2 cellular contexts compared by ENCODE assay signal in the genomic region with DNA sequence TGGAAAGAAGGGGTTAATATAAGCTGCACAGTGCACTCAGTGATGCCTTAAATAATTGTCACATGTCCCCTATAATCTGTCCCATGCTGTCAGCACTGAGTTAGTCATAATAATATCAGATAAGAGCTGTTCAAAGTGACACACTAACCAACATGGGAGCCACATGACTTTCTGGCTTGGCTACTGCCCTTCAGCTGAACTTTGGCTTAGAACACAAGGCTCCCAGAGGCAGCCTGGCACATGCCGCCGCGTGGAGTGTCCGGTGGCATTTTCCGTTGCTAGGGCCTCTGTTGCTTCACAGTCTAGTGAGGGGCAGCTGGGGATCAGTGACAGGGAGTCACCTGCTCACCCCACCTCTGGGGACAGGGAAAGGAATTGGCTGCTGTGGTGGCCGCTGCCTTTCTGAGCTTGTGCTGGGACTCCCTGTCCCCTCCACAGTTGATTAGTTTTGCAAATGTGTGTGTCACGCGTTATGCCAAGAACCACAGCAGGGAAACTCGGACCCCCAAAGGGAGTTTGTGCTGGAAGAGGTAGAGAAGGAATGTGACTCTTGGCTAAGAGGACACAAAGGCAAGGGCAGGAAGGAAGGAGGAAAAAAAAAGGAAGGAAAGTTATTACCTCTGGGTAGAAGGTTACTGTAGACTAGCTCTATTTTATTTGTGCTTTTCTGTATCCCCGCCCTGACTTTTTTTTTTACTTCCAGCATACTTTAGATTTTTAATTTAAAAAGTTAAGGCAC.
TF ChIP-seq lines count a peak whose summit lies in the region.

No MANE protein-coding gene starts in this region.

TF ChIP-seq in IMR-90, 13 proteins besides CTCF, POLR2A, EP300 and RAD21:
- no peak for TF ChIP-seq MXI1 (IDR thresholded peaks at IDR 0.05; ENCODE audit: borderline replicate concordance, low read depth, low read length)
- no peak for TF ChIP-seq SMC3 (IDR thresholded peaks at IDR 0.05; ENCODE audit: low read depth, low read length)
- TF ChIP-seq CEBPB (IDR thresholded peaks at IDR 0.05; ENCODE audit: low read depth, low read length): no peak
- no peak for TF ChIP-seq RFX5 (IDR thresholded peaks at IDR 0.05; ENCODE audit: low read depth, low read length)
- TF ChIP-seq CHD1 (IDR thresholded peaks at IDR 0.05; ENCODE audit: low read depth, low read length): no peak

TF ChIP-seq in HepG2, 621 proteins besides CTCF, POLR2A, EP300 and RAD21 (continues in another document):
- no peak for TF ChIP-seq HOXA9 (CRISPR knock-in tag; IDR thresholded peaks at IDR 0.05; ENCODE audit: borderline replicate concordance)
- TF ChIP-seq HDAC6 (IDR thresholded peaks at IDR 0.05; ENCODE audit: low read depth, low read length): no peak
- no peak for TF ChIP-seq KLF16 (CRISPR knock-in tag; IDR thresholded peaks at IDR 0.05)
- TF ChIP-seq, protein P1, sequence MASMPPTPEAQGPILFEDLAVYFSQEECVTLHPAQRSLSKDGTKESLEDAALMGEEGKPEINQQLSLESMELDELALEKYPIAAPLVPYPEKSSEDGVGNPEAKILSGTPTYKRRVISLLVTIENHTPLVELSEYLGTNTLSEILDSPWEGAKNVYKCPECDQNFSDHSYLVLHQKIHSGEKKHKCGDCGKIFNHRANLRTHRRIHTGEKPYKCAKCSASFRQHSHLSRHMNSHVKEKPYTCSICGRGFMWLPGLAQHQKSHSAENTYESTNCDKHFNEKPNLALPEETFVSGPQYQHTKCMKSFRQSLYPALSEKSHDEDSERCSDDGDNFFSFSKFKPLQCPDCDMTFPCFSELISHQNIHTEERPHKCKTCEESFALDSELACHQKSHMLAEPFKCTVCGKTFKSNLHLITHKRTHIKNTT (CRISPR knock-in tag; IDR thresholded peaks at IDR 0.05): no peak
- no peak for TF ChIP-seq SMARCE1 (IDR thresholded peaks at IDR 0.05; ENCODE audit: borderline replicate concordance)
- no peak for TF ChIP-seq ZNF670 (CRISPR knock-in tag; IDR thresholded peaks at IDR 0.05; ENCODE audit: borderline replicate concordance)
- TF ChIP-seq REXO4 (CRISPR knock-in tag; IDR thresholded peaks at IDR 0.05; ENCODE audit: borderline replicate concordance): no peak
- 0 out of 2 replicates have a peak, but pooled peaks have one; percentile 50 for TF ChIP-seq PPARG (CRISPR knock-in tag; conservative IDR thresholded peaks at IDR 0.05)
- TF ChIP-seq, protein P2, sequence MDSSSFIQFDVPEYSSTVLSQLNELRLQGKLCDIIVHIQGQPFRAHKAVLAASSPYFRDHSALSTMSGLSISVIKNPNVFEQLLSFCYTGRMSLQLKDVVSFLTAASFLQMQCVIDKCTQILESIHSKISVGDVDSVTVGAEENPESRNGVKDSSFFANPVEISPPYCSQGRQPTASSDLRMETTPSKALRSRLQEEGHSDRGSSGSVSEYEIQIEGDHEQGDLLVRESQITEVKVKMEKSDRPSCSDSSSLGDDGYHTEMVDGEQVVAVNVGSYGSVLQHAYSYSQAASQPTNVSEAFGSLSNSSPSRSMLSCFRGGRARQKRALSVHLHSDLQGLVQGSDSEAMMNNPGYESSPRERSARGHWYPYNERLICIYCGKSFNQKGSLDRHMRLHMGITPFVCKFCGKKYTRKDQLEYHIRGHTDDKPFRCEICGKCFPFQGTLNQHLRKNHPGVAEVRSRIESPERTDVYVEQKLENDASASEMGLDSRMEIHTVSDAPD (CRISPR knock-in tag; IDR thresholded peaks at IDR 0.05): no peak
- no peak for TF ChIP-seq ZNF883 (CRISPR knock-in tag; IDR thresholded peaks at IDR 0.05; ENCODE audit: not compliant biosample characterization)
- TF ChIP-seq ZFP82 (CRISPR knock-in tag; IDR thresholded peaks at IDR 0.05; ENCODE audit: borderline replicate concordance): no peak
- TF ChIP-seq, protein P3, sequence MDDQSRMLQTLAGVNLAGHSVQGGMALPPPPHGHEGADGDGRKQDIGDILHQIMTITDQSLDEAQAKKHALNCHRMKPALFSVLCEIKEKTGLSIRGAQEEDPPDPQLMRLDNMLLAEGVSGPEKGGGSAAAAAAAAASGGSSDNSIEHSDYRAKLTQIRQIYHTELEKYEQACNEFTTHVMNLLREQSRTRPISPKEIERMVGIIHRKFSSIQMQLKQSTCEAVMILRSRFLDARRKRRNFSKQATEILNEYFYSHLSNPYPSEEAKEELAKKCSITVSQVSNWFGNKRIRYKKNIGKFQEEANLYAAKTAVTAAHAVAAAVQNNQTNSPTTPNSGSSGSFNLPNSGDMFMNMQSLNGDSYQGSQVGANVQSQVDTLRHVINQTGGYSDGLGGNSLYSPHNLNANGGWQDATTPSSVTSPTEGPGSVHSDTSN (CRISPR knock-in tag; IDR thresholded peaks at IDR 0.05; ENCODE audit: borderline replicate concordance): no peak
- TF ChIP-seq KDM1A (CRISPR knock-in tag; IDR thresholded peaks at IDR 0.05): no peak
- no peak for TF ChIP-seq ZSCAN31 (CRISPR knock-in tag; IDR thresholded peaks at IDR 0.05; ENCODE audit: low read depth)
- 0 out of 2 replicates have a peak, but pooled peaks have one; percentile 33 for TF ChIP-seq ZNF543 (CRISPR knock-in tag; IDR thresholded peaks at IDR 0.05)
- TF ChIP-seq PHF8 (CRISPR knock-in tag; IDR thresholded peaks at IDR 0.05): no peak
- no peak for TF ChIP-seq ZNF335 (CRISPR knock-in tag; IDR thresholded peaks at IDR 0.05)
- no peak for TF ChIP-seq ZBTB38 (CRISPR knock-in tag; IDR thresholded peaks at IDR 0.05)
- TF ChIP-seq, protein P4, sequence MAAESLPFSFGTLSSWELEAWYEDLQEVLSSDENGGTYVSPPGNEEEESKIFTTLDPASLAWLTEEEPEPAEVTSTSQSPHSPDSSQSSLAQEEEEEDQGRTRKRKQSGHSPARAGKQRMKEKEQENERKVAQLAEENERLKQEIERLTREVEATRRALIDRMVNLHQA (CRISPR knock-in tag; IDR thresholded peaks at IDR 0.05): no peak
- TF ChIP-seq TGIF2 (CRISPR knock-in tag; IDR thresholded peaks at IDR 0.05): no peak
- TF ChIP-seq, protein P5, sequence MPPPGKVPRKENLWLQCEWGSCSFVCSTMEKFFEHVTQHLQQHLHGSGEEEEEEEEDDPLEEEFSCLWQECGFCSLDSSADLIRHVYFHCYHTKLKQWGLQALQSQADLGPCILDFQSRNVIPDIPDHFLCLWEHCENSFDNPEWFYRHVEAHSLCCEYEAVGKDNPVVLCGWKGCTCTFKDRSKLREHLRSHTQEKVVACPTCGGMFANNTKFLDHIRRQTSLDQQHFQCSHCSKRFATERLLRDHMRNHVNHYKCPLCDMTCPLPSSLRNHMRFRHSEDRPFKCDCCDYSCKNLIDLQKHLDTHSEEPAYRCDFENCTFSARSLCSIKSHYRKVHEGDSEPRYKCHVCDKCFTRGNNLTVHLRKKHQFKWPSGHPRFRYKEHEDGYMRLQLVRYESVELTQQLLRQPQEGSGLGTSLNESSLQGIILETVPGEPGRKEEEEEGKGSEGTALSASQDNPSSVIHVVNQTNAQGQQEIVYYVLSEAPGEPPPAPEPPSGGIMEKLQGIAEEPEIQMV (CRISPR knock-in tag; IDR thresholded peaks at IDR 0.05; ENCODE audit: low read depth): no peak
- TF ChIP-seq, protein P6, sequence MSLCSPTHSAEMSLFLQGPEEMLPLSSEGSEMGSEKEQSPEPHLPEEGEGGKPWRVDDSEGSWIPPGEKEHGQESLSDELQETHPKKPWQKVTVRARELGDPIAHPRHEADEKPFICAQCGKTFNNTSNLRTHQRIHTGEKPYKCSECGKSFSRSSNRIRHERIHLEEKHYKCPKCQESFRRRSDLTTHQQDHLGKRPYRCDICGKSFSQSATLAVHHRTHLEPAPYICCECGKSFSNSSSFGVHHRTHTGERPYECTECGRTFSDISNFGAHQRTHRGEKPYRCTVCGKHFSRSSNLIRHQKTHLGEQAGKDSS (CRISPR knock-in tag; IDR thresholded peaks at IDR 0.05; ENCODE audit: borderline replicate concordance, low read depth): no peak
- TF ChIP-seq, protein P7, sequence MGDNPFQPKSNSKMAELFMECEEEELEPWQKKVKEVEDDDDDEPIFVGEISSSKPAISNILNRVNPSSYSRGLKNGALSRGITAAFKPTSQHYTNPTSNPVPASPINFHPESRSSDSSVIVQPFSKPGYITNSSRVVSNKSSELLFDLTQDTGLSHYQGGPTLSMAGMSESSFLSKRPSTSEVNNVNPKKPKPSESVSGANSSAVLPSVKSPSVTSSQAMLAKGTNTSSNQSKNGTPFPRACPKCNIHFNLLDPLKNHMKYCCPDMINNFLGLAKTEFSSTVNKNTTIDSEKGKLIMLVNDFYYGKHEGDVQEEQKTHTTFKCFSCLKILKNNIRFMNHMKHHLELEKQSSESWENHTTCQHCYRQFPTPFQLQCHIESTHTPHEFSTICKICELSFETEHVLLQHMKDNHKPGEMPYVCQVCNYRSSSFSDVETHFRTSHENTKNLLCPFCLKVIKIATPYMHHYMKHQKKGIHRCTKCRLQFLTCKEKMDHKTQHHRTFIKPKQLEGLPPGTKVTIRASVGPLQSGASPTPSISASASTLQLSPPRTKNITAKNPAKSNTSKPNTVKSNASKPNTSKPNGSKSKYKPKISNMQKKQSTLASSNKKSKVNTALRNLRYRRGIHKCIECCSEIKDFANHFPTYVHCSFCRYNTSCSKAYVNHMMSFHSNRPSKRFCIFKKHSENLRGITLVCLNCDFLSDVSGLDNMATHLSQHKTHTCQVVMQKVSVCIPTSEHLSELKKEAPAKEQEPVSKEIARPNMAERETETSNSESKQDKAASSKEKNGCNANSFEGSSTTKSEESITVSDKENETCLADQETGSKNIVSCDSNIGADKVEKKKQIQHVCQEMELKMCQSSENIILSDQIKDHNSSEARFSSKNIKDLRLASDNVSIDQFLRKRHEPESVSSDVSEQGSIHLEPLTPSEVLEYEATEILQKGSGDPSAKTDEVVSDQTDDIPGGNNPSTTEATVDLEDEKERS (CRISPR knock-in tag; IDR thresholded peaks at IDR 0.05): no peak
- no peak for TF ChIP-seq FLYWCH1 (CRISPR knock-in tag; IDR thresholded peaks at IDR 0.05)
- TF ChIP-seq, protein P8, sequence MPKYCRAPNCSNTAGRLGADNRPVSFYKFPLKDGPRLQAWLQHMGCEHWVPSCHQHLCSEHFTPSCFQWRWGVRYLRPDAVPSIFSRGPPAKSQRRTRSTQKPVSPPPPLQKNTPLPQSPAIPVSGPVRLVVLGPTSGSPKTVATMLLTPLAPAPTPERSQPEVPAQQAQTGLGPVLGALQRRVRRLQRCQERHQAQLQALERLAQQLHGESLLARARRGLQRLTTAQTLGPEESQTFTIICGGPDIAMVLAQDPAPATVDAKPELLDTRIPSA (CRISPR knock-in tag; IDR thresholded peaks at IDR 0.05; ENCODE audit: borderline replicate concordance): no peak
- TF ChIP-seq ZNF430 (CRISPR knock-in tag; IDR thresholded peaks at IDR 0.05): no peak
- TF ChIP-seq ARHGAP35 (CRISPR knock-in tag; IDR thresholded peaks at IDR 0.05; ENCODE audit: borderline replicate concordance): no peak
- TF ChIP-seq ZNF296 (CRISPR knock-in tag; conservative IDR thresholded peaks at IDR 0.05): no peak
- TF ChIP-seq, protein P9, sequence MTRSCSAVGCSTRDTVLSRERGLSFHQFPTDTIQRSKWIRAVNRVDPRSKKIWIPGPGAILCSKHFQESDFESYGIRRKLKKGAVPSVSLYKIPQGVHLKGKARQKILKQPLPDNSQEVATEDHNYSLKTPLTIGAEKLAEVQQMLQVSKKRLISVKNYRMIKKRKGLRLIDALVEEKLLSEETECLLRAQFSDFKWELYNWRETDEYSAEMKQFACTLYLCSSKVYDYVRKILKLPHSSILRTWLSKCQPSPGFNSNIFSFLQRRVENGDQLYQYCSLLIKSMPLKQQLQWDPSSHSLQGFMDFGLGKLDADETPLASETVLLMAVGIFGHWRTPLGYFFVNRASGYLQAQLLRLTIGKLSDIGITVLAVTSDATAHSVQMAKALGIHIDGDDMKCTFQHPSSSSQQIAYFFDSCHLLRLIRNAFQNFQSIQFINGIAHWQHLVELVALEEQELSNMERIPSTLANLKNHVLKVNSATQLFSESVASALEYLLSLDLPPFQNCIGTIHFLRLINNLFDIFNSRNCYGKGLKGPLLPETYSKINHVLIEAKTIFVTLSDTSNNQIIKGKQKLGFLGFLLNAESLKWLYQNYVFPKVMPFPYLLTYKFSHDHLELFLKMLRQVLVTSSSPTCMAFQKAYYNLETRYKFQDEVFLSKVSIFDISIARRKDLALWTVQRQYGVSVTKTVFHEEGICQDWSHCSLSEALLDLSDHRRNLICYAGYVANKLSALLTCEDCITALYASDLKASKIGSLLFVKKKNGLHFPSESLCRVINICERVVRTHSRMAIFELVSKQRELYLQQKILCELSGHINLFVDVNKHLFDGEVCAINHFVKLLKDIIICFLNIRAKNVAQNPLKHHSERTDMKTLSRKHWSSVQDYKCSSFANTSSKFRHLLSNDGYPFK (CRISPR knock-in tag; IDR thresholded peaks at IDR 0.05; ENCODE audit: borderline replicate concordance): no peak
- peak; percentile 99 for TF ChIP-seq ZNF224 (CRISPR knock-in tag; IDR thresholded peaks at IDR 0.05)
- 0 out of 2 replicates have a peak, but pooled peaks have one; percentile 25 for TF ChIP-seq MTA1 (CRISPR knock-in tag; IDR thresholded peaks at IDR 0.05; ENCODE audit: borderline replicate concordance)
- TF ChIP-seq JUNB (CRISPR knock-in tag; IDR thresholded peaks at IDR 0.05; ENCODE audit: borderline replicate concordance): no peak
- TF ChIP-seq, protein P10, sequence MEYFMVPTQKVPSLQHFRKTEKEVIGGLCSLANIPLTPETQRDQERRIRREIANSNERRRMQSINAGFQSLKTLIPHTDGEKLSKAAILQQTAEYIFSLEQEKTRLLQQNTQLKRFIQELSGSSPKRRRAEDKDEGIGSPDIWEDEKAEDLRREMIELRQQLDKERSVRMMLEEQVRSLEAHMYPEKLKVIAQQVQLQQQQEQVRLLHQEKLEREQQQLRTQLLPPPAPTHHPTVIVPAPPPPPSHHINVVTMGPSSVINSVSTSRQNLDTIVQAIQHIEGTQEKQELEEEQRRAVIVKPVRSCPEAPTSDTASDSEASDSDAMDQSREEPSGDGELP (IDR thresholded peaks at IDR 0.05; ENCODE audit: borderline replicate concordance, low read depth): 0 out of 2 replicates have a peak, but pooled peaks have one; percentile 14
- no peak for TF ChIP-seq ZNF75D (CRISPR knock-in tag; IDR thresholded peaks at IDR 0.05; ENCODE audit: borderline replicate concordance)
- no peak for TF ChIP-seq PRMT3 (CRISPR knock-in tag; IDR thresholded peaks at IDR 0.05; ENCODE audit: borderline replicate concordance, low read depth)
- TF ChIP-seq FOSL1 (CRISPR knock-in tag; IDR thresholded peaks at IDR 0.05; ENCODE audit: borderline replicate concordance): no peak
- TF ChIP-seq, protein P11, sequence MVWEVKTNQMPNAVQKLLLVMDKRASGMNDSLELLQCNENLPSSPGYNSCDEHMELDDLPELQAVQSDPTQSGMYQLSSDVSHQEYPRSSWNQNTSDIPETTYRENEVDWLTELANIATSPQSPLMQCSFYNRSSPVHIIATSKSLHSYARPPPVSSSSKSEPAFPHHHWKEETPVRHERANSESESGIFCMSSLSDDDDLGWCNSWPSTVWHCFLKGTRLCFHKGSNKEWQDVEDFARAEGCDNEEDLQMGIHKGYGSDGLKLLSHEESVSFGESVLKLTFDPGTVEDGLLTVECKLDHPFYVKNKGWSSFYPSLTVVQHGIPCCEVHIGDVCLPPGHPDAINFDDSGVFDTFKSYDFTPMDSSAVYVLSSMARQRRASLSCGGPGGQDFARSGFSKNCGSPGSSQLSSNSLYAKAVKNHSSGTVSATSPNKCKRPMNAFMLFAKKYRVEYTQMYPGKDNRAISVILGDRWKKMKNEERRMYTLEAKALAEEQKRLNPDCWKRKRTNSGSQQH (CRISPR knock-in tag; IDR thresholded peaks at IDR 0.05; ENCODE audit: low read depth): no peak
- no peak for TF ChIP-seq SPEN (CRISPR knock-in tag; IDR thresholded peaks at IDR 0.05; ENCODE audit: low read depth)
- TF ChIP-seq STAG1 (CRISPR knock-in tag; IDR thresholded peaks at IDR 0.05): no peak
- no peak for TF ChIP-seq TCF12 (IDR thresholded peaks at IDR 0.05)
- no peak for TF ChIP-seq TCF12 (CRISPR knock-in tag; IDR thresholded peaks at IDR 0.05)
- TF ChIP-seq, protein P12, sequence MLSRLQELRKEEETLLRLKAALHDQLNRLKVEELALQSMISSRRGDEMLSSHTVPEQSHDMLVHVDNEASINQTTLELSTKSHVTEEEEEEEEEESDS (CRISPR knock-in tag; IDR thresholded peaks at IDR 0.05; ENCODE audit: borderline replicate concordance): no peak
- TF ChIP-seq DNMT1 (CRISPR knock-in tag; IDR thresholded peaks at IDR 0.05): no peak
- no peak for TF ChIP-seq TSC22D2 (CRISPR knock-in tag; IDR thresholded peaks at IDR 0.05; ENCODE audit: borderline replicate concordance)
